1 cellular context compared by ENCODE assay signal in the genomic region with DNA sequence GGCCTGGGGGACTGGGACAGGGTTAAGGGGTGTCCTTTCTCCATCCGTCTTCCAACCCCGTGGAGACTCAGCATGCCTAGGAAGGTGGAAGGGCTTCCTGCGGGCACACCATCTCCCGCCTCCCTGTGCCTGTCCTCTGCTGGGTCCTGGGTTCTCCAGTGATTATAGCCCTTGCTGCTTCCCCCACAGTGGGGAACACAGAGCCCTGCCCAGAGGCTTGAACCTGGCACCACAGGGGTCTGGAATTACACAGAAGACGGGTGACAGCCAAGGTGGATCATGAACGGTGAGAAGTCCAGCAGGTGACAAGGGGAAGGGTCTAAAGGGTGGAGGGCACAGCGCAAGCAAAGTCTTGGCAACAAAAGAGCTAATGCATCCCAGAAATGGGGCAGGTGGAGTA.
A peak's percentile ranks its signal among the peaks of the same experiment; 100 is the strongest.
TF ChIP-seq lines count a peak whose summit lies in the region.

No MANE protein-coding gene starts in this region.

TF ChIP-seq in HepG2, 621 proteins besides CTCF, POLR2A, EP300 and RAD21:
- TF ChIP-seq ZNF326 (CRISPR knock-in tag; IDR thresholded peaks at IDR 0.05; ENCODE audit: borderline replicate concordance) (no peak), ZFX (CRISPR knock-in tag; IDR thresholded peaks at IDR 0.05; ENCODE audit: low read depth) (peak; percentile 7; the same call in 1 of the 2 replicates)
